ENCODE assay signal across 1 cellular context in genomic region chr4:160826339-160826679, GRCh38.
TF ChIP-seq lines count a peak whose summit lies in the region.

No MANE protein-coding gene starts in this region.

TF ChIP-seq in GM23338, 12 proteins besides CTCF, POLR2A, EP300 and RAD21 (continued from another document):
- TF ChIP-seq, protein P1, sequence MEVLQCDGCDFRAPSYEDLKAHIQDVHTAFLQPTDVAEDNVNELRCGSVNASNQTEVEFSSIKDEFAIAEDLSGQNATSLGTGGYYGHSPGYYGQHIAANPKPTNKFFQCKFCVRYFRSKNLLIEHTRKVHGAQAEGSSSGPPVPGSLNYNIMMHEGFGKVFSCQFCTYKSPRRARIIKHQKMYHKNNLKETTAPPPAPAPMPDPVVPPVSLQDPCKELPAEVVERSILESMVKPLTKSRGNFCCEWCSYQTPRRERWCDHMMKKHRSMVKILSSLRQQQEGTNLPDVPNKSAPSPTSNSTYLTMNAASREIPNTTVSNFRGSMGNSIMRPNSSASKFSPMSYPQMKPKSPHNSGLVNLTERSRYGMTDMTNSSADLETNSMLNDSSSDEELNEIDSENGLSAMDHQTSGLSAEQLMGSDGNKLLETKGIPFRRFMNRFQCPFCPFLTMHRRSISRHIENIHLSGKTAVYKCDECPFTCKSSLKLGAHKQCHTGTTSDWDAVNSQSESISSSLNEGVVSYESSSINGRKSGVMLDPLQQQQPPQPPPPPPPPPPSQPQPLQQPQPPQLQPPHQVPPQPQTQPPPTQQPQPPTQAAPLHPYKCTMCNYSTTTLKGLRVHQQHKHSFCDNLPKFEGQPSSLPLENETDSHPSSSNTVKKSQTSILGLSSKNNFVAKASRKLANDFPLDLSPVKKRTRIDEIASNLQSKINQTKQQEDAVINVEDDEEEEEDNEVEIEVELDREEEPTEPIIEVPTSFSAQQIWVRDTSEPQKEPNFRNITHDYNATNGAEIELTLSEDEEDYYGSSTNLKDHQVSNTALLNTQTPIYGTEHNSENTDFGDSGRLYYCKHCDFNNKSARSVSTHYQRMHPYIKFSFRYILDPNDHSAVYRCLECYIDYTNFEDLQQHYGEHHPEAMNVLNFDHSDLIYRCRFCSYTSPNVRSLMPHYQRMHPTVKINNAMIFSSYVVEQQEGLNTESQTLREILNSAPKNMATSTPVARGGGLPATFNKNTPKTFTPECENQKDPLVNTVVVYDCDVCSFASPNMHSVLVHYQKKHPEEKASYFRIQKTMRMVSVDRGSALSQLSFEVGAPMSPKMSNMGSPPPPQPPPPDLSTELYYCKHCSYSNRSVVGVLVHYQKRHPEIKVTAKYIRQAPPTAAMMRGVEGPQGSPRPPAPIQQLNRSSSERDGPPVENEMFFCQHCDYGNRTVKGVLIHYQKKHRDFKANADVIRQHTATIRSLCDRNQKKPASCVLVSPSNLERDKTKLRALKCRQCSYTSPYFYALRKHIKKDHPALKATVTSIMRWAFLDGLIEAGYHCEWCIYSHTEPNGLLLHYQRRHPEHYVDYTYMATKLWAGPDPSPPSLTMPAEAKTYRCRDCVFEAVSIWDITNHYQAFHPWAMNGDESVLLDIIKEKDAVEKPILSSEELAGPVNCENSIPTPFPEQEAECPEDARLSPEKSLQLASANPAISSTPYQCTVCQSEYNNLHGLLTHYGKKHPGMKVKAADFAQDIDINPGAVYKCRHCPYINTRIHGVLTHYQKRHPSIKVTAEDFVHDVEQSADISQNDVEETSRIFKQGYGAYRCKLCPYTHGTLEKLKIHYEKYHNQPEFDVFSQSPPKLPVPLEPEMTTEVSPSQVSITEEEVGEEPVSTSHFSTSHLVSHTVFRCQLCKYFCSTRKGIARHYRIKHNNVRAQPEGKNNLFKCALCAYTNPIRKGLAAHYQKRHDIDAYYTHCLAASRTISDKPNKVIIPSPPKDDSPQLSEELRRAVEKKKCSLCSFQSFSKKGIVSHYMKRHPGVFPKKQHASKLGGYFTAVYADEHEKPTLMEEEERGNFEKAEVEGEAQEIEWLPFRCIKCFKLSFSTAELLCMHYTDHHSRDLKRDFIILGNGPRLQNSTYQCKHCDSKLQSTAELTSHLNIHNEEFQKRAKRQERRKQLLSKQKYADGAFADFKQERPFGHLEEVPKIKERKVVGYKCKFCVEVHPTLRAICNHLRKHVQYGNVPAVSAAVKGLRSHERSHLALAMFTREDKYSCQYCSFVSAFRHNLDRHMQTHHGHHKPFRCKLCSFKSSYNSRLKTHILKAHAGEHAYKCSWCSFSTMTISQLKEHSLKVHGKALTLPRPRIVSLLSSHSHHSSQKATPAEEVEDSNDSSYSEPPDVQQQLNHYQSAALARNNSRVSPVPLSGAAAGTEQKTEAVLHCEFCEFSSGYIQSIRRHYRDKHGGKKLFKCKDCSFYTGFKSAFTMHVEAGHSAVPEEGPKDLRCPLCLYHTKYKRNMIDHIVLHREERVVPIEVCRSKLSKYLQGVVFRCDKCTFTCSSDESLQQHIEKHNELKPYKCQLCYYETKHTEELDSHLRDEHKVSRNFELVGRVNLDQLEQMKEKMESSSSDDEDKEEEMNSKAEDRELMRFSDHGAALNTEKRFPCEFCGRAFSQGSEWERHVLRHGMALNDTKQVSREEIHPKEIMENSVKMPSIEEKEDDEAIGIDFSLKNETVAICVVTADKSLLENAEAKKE (CRISPR knock-in tag; IDR thresholded peaks at IDR 0.05): no peak
- TF ChIP-seq ZNF331 (CRISPR knock-in tag; IDR thresholded peaks at IDR 0.05; ENCODE audit: low read depth) (no peak), JUNB (IDR thresholded peaks at IDR 0.05; ENCODE audit: unreplicated experiment) (no peak), CREB1 (CRISPR knock-in tag; IDR thresholded peaks at IDR 0.05; ENCODE audit: low read depth) (no peak), NANOG (IDR thresholded peaks at IDR 0.05; ENCODE audit: borderline replicate concordance) (no peak), ETS1 (IDR thresholded peaks at IDR 0.05) (no peak), STAT1 (IDR thresholded peaks at IDR 0.05; ENCODE audit: unreplicated experiment) (no peak)
TF ChIP-seq in GM23338: peak in this region for 0.
